Comparison of ENCODE assay signal across 9 cellular contexts in the genomic region with DNA sequence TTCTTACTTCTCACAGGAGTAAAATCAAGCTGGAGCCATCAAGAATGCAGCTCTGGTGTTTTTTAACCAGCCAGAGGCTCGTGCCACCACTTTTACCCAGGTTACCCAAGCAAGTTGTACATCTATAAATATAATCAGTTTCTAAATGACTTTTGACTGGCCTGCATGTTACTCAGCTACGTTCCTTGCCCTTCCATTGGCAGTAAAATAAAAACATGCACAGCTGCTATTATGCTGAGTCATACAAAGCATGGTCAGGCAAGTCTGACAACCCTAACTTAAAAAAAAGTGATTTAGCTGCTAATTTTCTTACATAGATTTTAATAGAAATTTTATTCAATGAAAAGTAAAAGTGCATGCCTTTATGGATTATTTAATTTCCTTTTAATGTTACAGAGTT.
DNase-seq lines count a peak whose midpoint lies in the region; ATAC-seq and TF ChIP-seq lines count a peak whose summit lies in the region.
"Had no signal": no experiment of that assay in that cellular context is flagged by ENCODE, and none has a peak within 500 bp of the region (broad histone marks: within the 10 kb centered on the region; RNA-seq: fewer than 3 reads in every experiment).

No MANE protein-coding gene starts in this region.

- no peaks in the 10 kb centered on the region for H3K9me2 ChIP-seq in OCI-LY7 (ENCODE audit: insufficient read depth, low read length)

- TF ChIP-seq CTCF in fibroblast of villous mesenchyme (IDR thresholded peaks at IDR 0.05; ENCODE audit: insufficient read depth, low read depth, low read length) (no peak), OCI-LY7 (conservative IDR thresholded peaks at IDR 0.05; ENCODE audit: low read length) (no peak)

- H3K4me3 ChIP-seq in fibroblast of villous mesenchyme (ENCODE audit: low read depth, low read length) (no peak overlapping the region), OCI-LY7 (ENCODE audit: low read depth, low read length, poor library complexity, severe bottlenecking) (no peak overlapping the region)

- CTCF ChIA-PET in OCI-LY7 (lab: Charles Lee; ENCODE audit: unreplicated experiment), result no interaction called here

- no peaks in the 10 kb centered on the region for H3K79me2 ChIP-seq in OCI-LY7 (ENCODE audit: insufficient read depth, low read depth, low read length)

- no peak overlapping the region for H2AFZ ChIP-seq in OCI-LY7 (ENCODE audit: low read length)

- H4K20me1 ChIP-seq in OCI-LY7 (ENCODE audit: insufficient read depth, low read length), result no peaks in the 10 kb centered on the region

- intact Hi-C loops in OCI-LY7 (cut with micrococcal nuclease; ENCODE audit: unreplicated experiment), result no loop called here

- no TSS peak for BruUV-seq in OCI-LY7 (replicated peaks; lab: Mats Ljungman, UMichigan)

- H3K36me3 ChIP-seq in OCI-LY7 (ENCODE audit: insufficient read depth, low read length), result no peaks in the 10 kb centered on the region

- H3K4me1 ChIP-seq in OCI-LY7 (ENCODE audit: insufficient read depth, low read length, poor library complexity, severe bottlenecking), result no peaks in the 10 kb centered on the region

- ATAC-seq in GM21825 (IDR thresholded peaks at IDR 0.05; ENCODE audit: unreplicated experiment), result peak; percentile 88

- no peak overlapping the region for H3K27ac ChIP-seq in OCI-LY7 (ENCODE audit: low read depth, low read length, poor library complexity, severe bottlenecking)

- H3K4me2 ChIP-seq in OCI-LY7 (ENCODE audit: low read length), result no peak overlapping the region

- peak; percentile 39 for DNase-seq in Daoy (ENCODE audit: low read depth)
- peak; percentile 61 for DNase-seq in M059J (ENCODE audit: low read depth)
- peak; percentile 66 for DNase-seq in fibroblast of villous mesenchyme (ENCODE audit: low read depth)
- no peak for DNase-seq in activated gamma-delta T cell (lab: John Stamatoyannopoulos, UW)
- no peak for DNase-seq in OCI-LY7 (ENCODE audit: low spot score)
- DNase-seq in SIG-M5 (lab: John Stamatoyannopoulos, UW), result no peak
- DNase-seq in iPS-NIHi11 (ENCODE audit: low spot score), result no peak
- DNase-seq: nucleus accumbens had no signal

- POLR2A ChIA-PET in OCI-LY7 (lab: Charles Lee), result interaction anchor here (1.0 kb wide), 1 partner anchor 103 kb away, joined by 4 read pairs; no protein-coding TSS in a partner anchor

- H3K9me3 ChIP-seq in OCI-LY7 (ENCODE audit: low read length), result no peaks in the 10 kb centered on the region

Comparison
In these comparisons a context has a peak if more than half of its experiments do, and no peak if none do; other contexts are left out.
1. DNase-seq: peak in Daoy (single experiment), M059J (single experiment) and fibroblast of villous mesenchyme (single experiment); none in activated gamma-delta T cell (single experiment), OCI-LY7 (single experiment), SIG-M5 (single experiment) and iPS-NIHi11 (single experiment).